Comparison of ENCODE assay signal across 21 cellular contexts in genomic region chr21:29875873-29876272, GRCh38.
"Had no signal": no experiment of that assay in that cellular context is flagged by ENCODE, and none has a peak within 500 bp of the region (broad histone marks: within the 10 kb centered on the region; RNA-seq: fewer than 3 reads in every experiment).

No MANE protein-coding gene starts in this region.

- H3K4me3 ChIP-seq: coronary artery, left lung, mucosa of descending colon, right lobe of liver, suprapubic skin, transverse colon, upper lobe of right lung, uterus had no signal

- H3K4me1 ChIP-seq: left lung, parathyroid adenoma, right lobe of liver, suprapubic skin, transverse colon, upper lobe of right lung, uterus had no signal

- FAIRE-seq: endometrium, frontal cortex, keratinocyte, small intestine had no signal

- ATAC-seq: left lung; mucosa of descending colon; natural killer cell treated with Interleukin-12 subunit alpha and Interleukin-12 subunit beta and Interleukin-15 and Interleukin-18, amount 100 ng/mL, for 72 hours; stimulated activated naive B cell treated with anti-CD40 and anti-IgM and Interleukin-4, amounts not matched to agents 10 μg/mL and 1 μg/mL and 100 μg/mL, for 72 hours; upper lobe of right lung had no signal

- DNase-seq: dermis blood vessel endothelial cell; effector memory CD4-positive, alpha-beta T cell; left lung; mesenchymal stem cell; mucosa of descending colon; naive B cell; right lobe of liver; small intestine; stimulated activated CD4-positive, alpha-beta T cell treated with anti-CD3 and anti-CD28 coated beads, Interleukin-15, amount 100 ng/mL, for 24 hours; stimulated activated CD4-positive, alpha-beta T cell treated with anti-CD3 and anti-CD28 coated beads, Interleukin-2, amount 100 ng/mL, for 48 hours; stimulated activated naive B cell treated with anti-CD40 and anti-IgM and Interleukin-4, amounts not matched to agents 10 μg/mL and 1 μg/mL and 100 μg/mL, for 72 hours; transverse colon; upper lobe of right lung; uterus had no signal

- H3K9ac ChIP-seq: parathyroid adenoma had no signal

- H3K36me3 ChIP-seq: left lung, right lobe of liver, suprapubic skin, transverse colon, upper lobe of right lung, uterus had no signal

- H3K79me2 ChIP-seq: parathyroid adenoma had no signal

- H2AFZ ChIP-seq: parathyroid adenoma had no signal

- H3K9me3 ChIP-seq: left lung, mucosa of descending colon, right lobe of liver, suprapubic skin, transverse colon, upper lobe of right lung, uterus had no signal

- H3K27ac ChIP-seq: coronary artery, left lung, parathyroid adenoma, right lobe of liver, suprapubic skin, transverse colon, upper lobe of right lung, uterus had no signal

- H3K27me3 ChIP-seq: left lung, right lobe of liver, suprapubic skin, transverse colon, uterus had no signal
